8 cellular contexts compared by ENCODE assay signal in the genomic region with DNA sequence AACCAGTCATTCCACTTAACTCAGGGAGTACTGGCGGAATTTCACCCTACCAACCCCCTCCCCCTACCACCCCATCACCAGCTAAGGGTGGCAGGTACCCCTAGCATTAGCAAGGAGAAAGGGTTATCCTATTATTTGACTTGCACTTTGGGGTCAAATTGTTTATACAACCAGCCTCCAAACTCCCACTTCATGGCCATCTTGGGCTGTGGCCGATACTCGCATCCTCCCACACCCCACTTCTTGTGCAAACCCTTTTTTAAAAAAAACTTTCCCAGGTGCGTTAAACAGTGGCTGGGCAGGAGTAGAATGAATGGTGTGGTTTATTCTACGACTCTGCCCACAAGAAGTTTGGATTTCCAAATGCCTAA. TPM values are rescaled to one million over a fixed set of nuclear protein-coding genes. Genes with fewer than 3 reads are reported as not detected.
DNase-seq lines count a peak whose midpoint lies in the region; ATAC-seq, FAIRE-seq and TF ChIP-seq lines count a peak whose summit lies in the region.

No MANE protein-coding gene starts in this region.

- H3K4me1 ChIP-seq in left lung = peaks cover 14 to 61% of the 10 kb centered on the region in 2 donors
- H3K4me1 ChIP-seq in tibial artery = peaks cover 0 to 42% (median 28%) of the 10 kb centered on the region in 4 donors

- FAIRE-seq in H54 (lab: Jason Lieb, UNC) = no peak

- H3K27me3 Mint-ChIP-seq in activated naive CD4-positive, alpha-beta T cell treated with anti-CD3 and anti-CD28 coated beads, Interleukin-2, amount 50 U/mL, for 24 hours = no peaks in the 10 kb centered on the region

- no peaks in the 10 kb centered on the region for H3K9me3 ChIP-seq in left lung
- H3K9me3 ChIP-seq in tibial artery = no peaks in the 10 kb centered on the region

- ATAC-seq in left lung = peak; percentile 1

- intact Hi-C loops in left lung (cut with DNase I) = no loop called here
- intact Hi-C loops in tibial artery (cut with DNase I; ENCODE audit: low total_unique reads) = no loop called here

- peak overlapping the region; percentile 55 for H3K4me3 Mint-ChIP-seq in activated naive CD4-positive, alpha-beta T cell treated with anti-CD3 and anti-CD28 coated beads, Interleukin-2, amount 50 U/mL, for 24 hours

- peaks cover 18% of the 10 kb centered on the region for H3K36me3 Mint-ChIP-seq in activated naive CD4-positive, alpha-beta T cell treated with anti-CD3 and anti-CD28 coated beads, Interleukin-2, amount 50 U/mL, for 24 hours

- TF ChIP-seq CTCF in left lung (IDR thresholded peaks at IDR 0.05) (no peak), tibial artery (IDR thresholded peaks at IDR 0.05) (no peak)

- H3K36me3 ChIP-seq in left lung = peaks cover 0 to 53% of the 10 kb centered on the region in 2 donors
- H3K36me3 ChIP-seq in tibial artery = peaks cover 21 to 50% (median 44%) of the 10 kb centered on the region in 3 donors

- H3K27me3 ChIP-seq in left lung (no peaks in the 10 kb centered on the region), tibial artery (no peaks in the 10 kb centered on the region)

- peaks cover 38% of the 10 kb centered on the region for H3K4me1 Mint-ChIP-seq in activated naive CD4-positive, alpha-beta T cell treated with anti-CD3 and anti-CD28 coated beads, Interleukin-2, amount 50 U/mL, for 24 hours

- peak overlapping the region; percentile 89 to 91 for H3K27ac ChIP-seq in left lung
- H3K27ac ChIP-seq in tibial artery = peak overlapping the region; percentile 80 to 83

- peak; percentile 51 to 59 for DNase-seq in activated CD4-positive, alpha-beta T cell treated with anti-CD3 and anti-CD28 coated beads, Interleukin-2, amount 50 U/mL, for 48 hours
- no peak for DNase-seq in activated CD4-positive, alpha-beta T cell treated with anti-CD3 and anti-CD28 coated beads, Interleukin-2, amount 50 U/mL, for 4 hours
- DNase-seq in left lung (no peak), tibial artery (no peak), H54 (ENCODE audit: insufficient read length, low spot score) (no peak), foreskin melanocyte (no peak)
- no peak for DNase-seq in activated CD4-positive, alpha-beta T cell treated with anti-CD3 and anti-CD28 coated beads for 48 hours

- H3K9me3 Mint-ChIP-seq in activated naive CD4-positive, alpha-beta T cell treated with anti-CD3 and anti-CD28 coated beads, Interleukin-2, amount 50 U/mL, for 24 hours = no peaks in the 10 kb centered on the region

- peak overlapping the region; percentile 2 to 90 for H3K4me3 ChIP-seq in left lung
- H3K4me3 ChIP-seq in tibial artery = peak overlapping the region; percentile 28 to 64

- no peak for TF ChIP-seq POLR2A in H54 (IDR thresholded peaks at IDR 0.05; ENCODE audit: low read depth, low read length)

- H3K27ac Mint-ChIP-seq in activated naive CD4-positive, alpha-beta T cell treated with anti-CD3 and anti-CD28 coated beads, Interleukin-2, amount 50 U/mL, for 24 hours = peak overlapping the region; percentile 97

RNA-seq across cellular contexts. Expression of gene MRPL24, which starts 0.7 kb away (rescaled TPM):
- 10 to 100 TPM; 42.8 to 62.2 TPM for total RNA-seq in left lung

RNA-seq across cellular contexts. Expression of gene HDGF, which starts 9.9 kb away (rescaled TPM):
- 100 to 1,000 TPM; 139 to 207 TPM for total RNA-seq in left lung

RNA-seq across cellular contexts. Expression of gene ISG20L2, which starts 13.0 kb away (rescaled TPM):
- total RNA-seq in left lung = 10 to 100 TPM; 18.3 to 30.8 TPM

RNA-seq across cellular contexts. Expression of gene METTL25B, which starts 13.3 kb away (rescaled TPM):
- 10 to 100 TPM; 30.6 to 35.3 TPM for total RNA-seq in left lung

RNA-seq across cellular contexts. Expression of gene PRCC, which starts 25.7 kb away (rescaled TPM):
- total RNA-seq in left lung = 10 to 100 TPM; 40.7 to 56.2 TPM

Comparison
In these comparisons a context has a peak if more than half of its experiments do, and no peak if none do; other contexts are left out.
1. DNase-seq: peak in activated CD4-positive, alpha-beta T cell treated with anti-CD3 and anti-CD28 coated beads, Interleukin-2, amount 50 U/mL, for 48 hours (2 of 2); none in activated CD4-positive, alpha-beta T cell treated with anti-CD3 and anti-CD28 coated beads, Interleukin-2, amount 50 U/mL, for 4 hours (0 of 2), left lung (0 of 2), tibial artery (0 of 2), H54 (single experiment), foreskin melanocyte (single experiment) and activated CD4-positive, alpha-beta T cell treated with anti-CD3 and anti-CD28 coated beads for 48 hours (single experiment).